In genomic region chr20:49811825-49812462, GRCh38 we compare ENCODE assay signal across 8 cellular contexts. TPM values are rescaled to one million over a fixed set of nuclear protein-coding genes. Genes with fewer than 3 reads are reported as not detected.
DNase-seq lines count a peak whose midpoint lies in the region; ATAC-seq, FAIRE-seq and TF ChIP-seq lines count a peak whose summit lies in the region.

No MANE protein-coding gene starts in this region.

- POLR2A ChIA-PET in GM12878 (lab: Charles Lee): interaction anchor here (0.6 to 3.7 kb wide), 4 partner anchors 10 to 529 kb away, joined by 3 to 18 read pairs (median 4); no protein-coding TSS in a partner anchor

- no peaks in the 10 kb centered on the region for H4K20me1 ChIP-seq in GM12878 (ENCODE audit: control insufficient read depth, insufficient read depth)

- RAD21 ChIA-PET in GM12878 (lab: Charles Lee; ENCODE audit: unreplicated experiment): interaction anchor here (1.0 to 2.5 kb wide), 5 partner anchors 10 to 119 kb away, joined by 3 to 11 read pairs (median 8); no protein-coding TSS in a partner anchor

- H3K4me2 ChIP-seq in GM12878 (ENCODE audit: control insufficient read depth, insufficient read depth): peak overlapping the region; percentile 69

- H3K4me3 ChIP-seq in GM06990 (replicated peaks; ENCODE audit: low read depth, low read length) (peak overlapping the region; percentile 86), GM12878 (peak overlapping the region; percentile 76), thoracic aorta (peak overlapping the region; percentile 92)

- in situ Hi-C loops in GM12878 (cut with MboI): no loop called here

- H3K9ac ChIP-seq in GM12878 (ENCODE audit: control insufficient read depth, insufficient read depth, low read length): peak overlapping the region; percentile 94

- H3K27me3 ChIP-seq in GM06990 (replicated peaks; ENCODE audit: control insufficient read depth, insufficient read depth, low read length) (no peaks in the 10 kb centered on the region), GM12878 (replicated peaks in 1 of 2; ENCODE audit: control insufficient read depth in 2 of 2, insufficient read depth in 2 of 2, low read length in 1 of 2) (no peaks in the 10 kb centered on the region), thoracic aorta (replicated peaks; ENCODE audit: insufficient read depth) (no peaks in the 10 kb centered on the region)

- BruUV-seq in GM12878 (replicated peaks; lab: Mats Ljungman, UMichigan): TSS peak; percentile 94

- H3K27ac ChIP-seq in GM12878 (ENCODE audit: control insufficient read depth, insufficient read depth): peak overlapping the region; percentile 78
- peak overlapping the region; percentile 81 to 91 for H3K27ac ChIP-seq in thoracic aorta

- SMC1A ChIA-PET in GM12878 (lab: Charles Lee; ENCODE audit: uncharacterized antibody, unreplicated experiment): interaction anchor here (0.6 to 3.3 kb wide), 6 partner anchors 11 to 409 kb away, joined by 3 to 21 read pairs (median 6); no protein-coding TSS in a partner anchor

- TF ChIP-seq CTCF in GM06990 (IDR thresholded peaks at IDR 0.05; ENCODE audit: insufficient read depth, low read length, poor library complexity, severe bottlenecking): no peak
- no peak for TF ChIP-seq CTCF in GM12878 (IDR thresholded peaks at IDR 0.05 in 2 of 3, conservative IDR thresholded peaks at IDR 0.05 in 1 of 3; ENCODE audit: control insufficient read depth in 2 of 3, extremely low read depth in 1 of 3, insufficient read depth in 1 of 3, low read depth in 3 of 3, low read length in 3 of 3)
- TF ChIP-seq CTCF in thoracic aorta (IDR thresholded peaks at IDR 0.05): no peak

- 61% methylated on average over 10 of the region's 10 CpGs for WGBS in GM12878 (ENCODE audit: insufficient coverage, insufficient replicate concordance, low lambda C conversion rate, missing lambda C conversion rate)

- TF ChIP-seq POLR2A in GM12878 (IDR thresholded peaks at IDR 0.05; ENCODE audit: low read depth, low read length): no peak

- intact Hi-C loops in GM12878 (cut with micrococcal nuclease; ENCODE audit: unreplicated experiment): loop anchor here (10.0 kb wide), 1 partner anchor 537 kb away; the partner anchor contains the start of gene ZNFX1

- H3K9me3 ChIP-seq in GM12878 (replicated peaks; ENCODE audit: control insufficient read depth, insufficient read depth, low read length): no peaks in the 10 kb centered on the region
- no peaks in the 10 kb centered on the region for H3K9me3 ChIP-seq in thoracic aorta

- ATAC-seq in GM12878 (peak; percentile 5), thoracic aorta (ENCODE audit: insufficient number of reproducible peaks, low FRiP score, low read depth) (peak; percentile 6)

- CTCF ChIA-PET in GM12878 (lab: Yijun Ruan, JAX): interaction anchor here (0.6 to 3.2 kb wide), 5 partner anchors 10 to 143 kb away, joined by 3 to 15 read pairs (median 3); no protein-coding TSS in a partner anchor

- H3K36me3 ChIP-seq in GM06990 (ENCODE audit: control insufficient read depth, insufficient read depth, low read length) (peaks cover 3% of the 10 kb centered on the region; the same call in 1 of the 2 replicates), GM12878 (ENCODE audit: control insufficient read depth in 2 of 2, insufficient read depth in 2 of 2, low read length in 1 of 2) (peaks cover 0 to 2% of the 10 kb centered on the region in 2 experiments; a peak in 1 of 4 replicates), thoracic aorta (peaks cover 12% of the 10 kb centered on the region)

- H3K79me2 ChIP-seq in GM12878 (ENCODE audit: control insufficient read depth, insufficient read depth, low read length): peaks cover 13% of the 10 kb centered on the region

- TF ChIP-seq RAD21 in Ishikawa (IDR thresholded peaks at IDR 0.05; ENCODE audit: low read depth): no peak
- TF ChIP-seq RAD21 in GM12878 (IDR thresholded peaks at IDR 0.05; ENCODE audit: insufficient read depth, low read depth, low read length): no peak

- no peak for DNase-seq in GM06990 (ENCODE audit: extremely low read depth, insufficient read length)
- DNase-seq in GM12878 (ENCODE audit: low read depth, low spot score): no peak
- peak; percentile 64 for DNase-seq in kidney tubule cell (ENCODE audit: low spot score)
- DNase-seq in thoracic aorta (ENCODE audit: low spot score): no peak
- DNase-seq in GF-D8 (lab: John Stamatoyannopoulos, UW): no peak
- DNase-seq in GM03348 (ENCODE audit: low spot score): no peak
- no peak for DNase-seq in stimulated activated CD4-positive, alpha-beta T cell treated with anti-CD3 and anti-CD28 coated beads, Interleukin-4, amount 100 ng/mL, for 24 hours

- H3K4me1 ChIP-seq in GM12878 (ENCODE audit: control insufficient read depth, insufficient read depth, low read length) (peaks cover 7% of the 10 kb centered on the region), thoracic aorta (ENCODE audit: control insufficient read depth in 1 of 2, low read depth in 2 of 2) (peaks cover 6 to 22% of the 10 kb centered on the region in 2 donors)

- TF ChIP-seq EP300 in Ishikawa (IDR thresholded peaks at IDR 0.05; ENCODE audit: borderline replicate concordance) (no peak), GM12878 (IDR thresholded peaks at IDR 0.05; ENCODE audit: borderline replicate concordance in 1 of 2, control insufficient read depth in 1 of 2, low read depth in 2 of 2, low read length in 2 of 2) (no peak)

- H2AFZ ChIP-seq in GM12878 (ENCODE audit: control insufficient read depth, low read depth, low read length): peak overlapping the region; percentile 62

- no peak for FAIRE-seq in GM12878 (lab: Jason Lieb, UNC)

TF ChIP-seq in Ishikawa, 13 proteins besides CTCF, POLR2A, EP300 and RAD21 (continues in another document):
- TF ChIP-seq ZBTB7A (IDR thresholded peaks at IDR 0.05; ENCODE audit: low read depth): 0 out of 2 replicates have a peak, but pooled peaks have one; percentile 12

TF ChIP-seq in GM12878, 131 proteins besides CTCF, POLR2A, EP300 and RAD21:
- TF ChIP-seq SIN3A (IDR thresholded peaks at IDR 0.05; ENCODE audit: low read depth, low read length): no peak
- peak; percentile 35; the same call in 1 of the 2 replicates for TF ChIP-seq MLLT1 (IDR thresholded peaks at IDR 0.05)
- TF ChIP-seq MTA3 (IDR thresholded peaks at IDR 0.05; ENCODE audit: borderline replicate concordance, low read length): peak; percentile 49; the same call in 1 of the 2 replicates
- TF ChIP-seq, protein P1, sequence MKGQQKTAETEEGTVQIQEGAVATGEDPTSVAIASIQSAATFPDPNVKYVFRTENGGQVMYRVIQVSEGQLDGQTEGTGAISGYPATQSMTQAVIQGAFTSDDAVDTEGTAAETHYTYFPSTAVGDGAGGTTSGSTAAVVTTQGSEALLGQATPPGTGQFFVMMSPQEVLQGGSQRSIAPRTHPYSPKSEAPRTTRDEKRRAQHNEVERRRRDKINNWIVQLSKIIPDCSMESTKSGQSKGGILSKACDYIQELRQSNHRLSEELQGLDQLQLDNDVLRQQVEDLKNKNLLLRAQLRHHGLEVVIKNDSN (IDR thresholded peaks at IDR 0.05; ENCODE audit: borderline replicate concordance, extremely low read length, insufficient read depth, low read depth, low read length): no peak

RNA-seq across cellular contexts. Expression of gene SLC9A8, which starts 0.7 kb away (rescaled TPM):
- 52.8 and 65.8 TPM in 2 replicates for total RNA-seq in GM12878 (2013; cell fraction: nucleolus; rRNA removed)
- total RNA-seq in GM12878 (2014; rRNA removed) (11.7 and 15.5 TPM in 2 replicates), GM12878 (2014; rRNA removed; fragmentation: Illumina TruSeq; extraction: Trizol) (7.8 and 8.8 TPM in 2 replicates), GM12878 (2021) (11.5 and 11.8 TPM in 2 replicates), thoracic aorta (10 to 100 TPM in 1 of 2 donors, 1 to 10 TPM in 1; 9.2 to 14.3 TPM)
- polyA plus RNA-seq in GM12878 (2011; ENCODE audit: low read depth): 4.4 TPM
- polyA plus RNA-seq in GM12878 (2011; rRNA removed) (3.0 and 5.1 TPM in 2 replicates), GM12878 (2014; fragmentation: Illumina TruSeq; extraction: Trizol) (6.5 and 8.2 TPM in 2 replicates), GM12878 (2014; fragmentation: Nextera tagmentation; extraction: Ambion mirVana) (under 1 TPM; 0.40 to 0.53 TPM), GM12878 (2014; rRNA removed) (8.9 and 9.5 TPM in 2 replicates), GM12878 (2016; fragmentation: Nextera tagmentation; extraction: Ambion mirVana) (1 to 10 TPM; 4.7 to 4.9 TPM)
- polyA plus RNA-seq in GM12878 (2011; cell fraction: cytosol; rRNA removed): 4.5 TPM in 2 replicates
- 23.5 and 26.3 TPM in 2 replicates for polyA plus RNA-seq in GM12878 (2011; cell fraction: nucleus; rRNA removed)
- 7.2 and 8.6 TPM in 2 replicates for polyA plus RNA-seq in GM12878 (2012)
- polyA minus RNA-seq in GM12878 (2011; rRNA and poly(A)+ RNA removed): 36.6 and 38.0 TPM in 2 replicates
- polyA minus RNA-seq in GM12878 (2011; cell fraction: cytosol; rRNA and poly(A)+ RNA removed): 1.6 and 1.9 TPM in 2 replicates
- polyA minus RNA-seq in GM12878 (2011; cell fraction: nucleus; rRNA and poly(A)+ RNA removed): 29.6 and 48.5 TPM in 2 replicates
